Comparison of ENCODE assay signal across 17 cellular contexts in genomic region chr14:23531391-23531790, GRCh38. TPM values are rescaled to one million over a fixed set of nuclear protein-coding genes. Genes with fewer than 3 reads are reported as not detected.
DNase-seq lines count a peak whose midpoint lies in the region; TF ChIP-seq lines count a peak whose summit lies in the region.
"Had no signal": no experiment of that assay in that cellular context is flagged by ENCODE, and none has a peak within 500 bp of the region (broad histone marks: within the 10 kb centered on the region; RNA-seq: fewer than 3 reads in every experiment).

No MANE protein-coding gene starts in this region.

- H3K9ac ChIP-seq in BLaER1 (no peak overlapping the region), H9 (ENCODE audit: extremely low read depth, insufficient read length, low read length) (no peak overlapping the region)

- no peak overlapping the region for H2BK120ac ChIP-seq in H9 (ENCODE audit: low read depth, low read length, poor library complexity, severe bottlenecking)

- no peak overlapping the region for H3K4ac ChIP-seq in H9 (ENCODE audit: low read depth, low read length)

- H3K4me1 ChIP-seq in BLaER1: peaks cover 21% of the 10 kb centered on the region
- H3K4me1 ChIP-seq in H9 (ENCODE audit: insufficient read depth, low read length): peaks cover 3% of the 10 kb centered on the region; the same call in 1 of the 2 replicates

- H4K20me1 ChIP-seq in BLaER1 (no peaks in the 10 kb centered on the region), H9 (ENCODE audit: control insufficient read depth, insufficient read depth, insufficient read length) (no peaks in the 10 kb centered on the region)

- H3K18ac ChIP-seq in H9 (ENCODE audit: insufficient read length, low read depth, low read length): no peak overlapping the region

- H3K9me3 ChIP-seq in BLaER1: no peaks in the 10 kb centered on the region
- H3K9me3 ChIP-seq in H9 (ENCODE audit: control insufficient read depth, low read depth, low read length): no peaks in the 10 kb centered on the region

- peak overlapping the region; percentile 81 for H3K4me2 ChIP-seq in BLaER1
- no peak overlapping the region for H3K4me2 ChIP-seq in H9 (ENCODE audit: insufficient read depth, insufficient read length, low read length)

- no peaks in the 10 kb centered on the region for H3K23me2 ChIP-seq in H9 (ENCODE audit: insufficient read length, low read depth, low read length, poor library complexity, severe bottlenecking)

- H2AK5ac ChIP-seq in H9 (ENCODE audit: insufficient read length, low read length): no peak overlapping the region

- no peak overlapping the region; the same call in 1 of the 2 replicates for H3K14ac ChIP-seq in H9 (ENCODE audit: insufficient read depth, low read length)

- H2BK12ac ChIP-seq in H9 (ENCODE audit: insufficient read length, low read depth, low read length): no peak overlapping the region

- no peak overlapping the region for H3T11ph ChIP-seq in H9 (ENCODE audit: low read length)

- intact Hi-C loops in posterior vena cava (cut with DNase I): no loop called here

- H3K9me3 Mint-ChIP-seq in H9: no peaks in the 10 kb centered on the region
- no peaks in the 10 kb centered on the region for H3K9me3 Mint-ChIP-seq in endothelial cell (ENCODE audit: unreplicated experiment)
- H3K9me3 Mint-ChIP-seq: CD8-positive, alpha-beta T cell; IgD-negative memory B cell had no signal

- no peak overlapping the region for H2BK5ac ChIP-seq in H9 (ENCODE audit: insufficient read length, low read length)

- H3K36me3 Mint-ChIP-seq in H9 (ENCODE audit: insufficient read depth in 1 of 3, low read depth in 3 of 3) (peaks cover 55 to 69% (median 68%) of the 10 kb centered on the region in 3 experiments; a peak in 6 of 7 replicates), endothelial cell (ENCODE audit: low read depth, unreplicated experiment) (peaks cover 38% of the 10 kb centered on the region)
- H3K36me3 Mint-ChIP-seq: CD14-positive monocyte; CD8-positive, alpha-beta T cell had no signal

- H3K56ac ChIP-seq in H9 (ENCODE audit: insufficient read length, low read depth, low read length): no peak overlapping the region

- H3K23ac ChIP-seq in H9 (ENCODE audit: insufficient read length, low read depth, low read length): no peak overlapping the region

- H3K79me1 ChIP-seq in H9 (ENCODE audit: insufficient read depth, low read depth, low read length, poor library complexity, severe bottlenecking): no peaks in the 10 kb centered on the region

- no peak for TF ChIP-seq CTCF in H9 (conservative IDR thresholded peaks at IDR 0.05)
- TF ChIP-seq CTCF in endothelial cell (IDR thresholded peaks at IDR 0.05; ENCODE audit: unreplicated experiment): no peak

- H4K91ac ChIP-seq in H9 (ENCODE audit: insufficient read length, low read depth, low read length): no peak overlapping the region

- H4K8ac ChIP-seq in H9 (replicated peaks; ENCODE audit: insufficient read length, low read depth, low read length): no peak overlapping the region

- no CpG with 5 or more reads among the region's 12 CpGs for WGBS in H9 (ENCODE audit: extremely low coverage, insufficient read length, low lambda C conversion rate)

- no peak overlapping the region for H2BK15ac ChIP-seq in H9 (ENCODE audit: low read depth, low read length)

- peaks cover 46% of the 10 kb centered on the region for H3K36me3 ChIP-seq in BLaER1

- H2AFZ ChIP-seq in H9 (ENCODE audit: low read length): no peak overlapping the region

- H3K79me2 ChIP-seq in H9 (ENCODE audit: insufficient read depth, low read length): no peaks in the 10 kb centered on the region

- H3K4me3 ChIP-seq in BLaER1: no peak overlapping the region

- H3K4me3 Mint-ChIP-seq in H9 (no peak overlapping the region), endothelial cell (ENCODE audit: unreplicated experiment) (peak overlapping the region; percentile 35)
- H3K4me3 Mint-ChIP-seq: B cell; CD14-positive monocyte; CD8-positive, alpha-beta T cell; IgD-negative memory B cell had no signal

- H3K27me3 Mint-ChIP-seq in H9 (ENCODE audit: low read depth) (no peaks in the 10 kb centered on the region), endothelial cell (ENCODE audit: unreplicated experiment) (peaks cover 27% of the 10 kb centered on the region)
- H3K27me3 Mint-ChIP-seq: B cell, IgD-negative memory B cell had no signal

- H3K27ac ChIP-seq in BLaER1: peak overlapping the region; percentile 80; the same call in 1 of the 2 replicates
- H3K27ac ChIP-seq in H9 (ENCODE audit: insufficient read length, low read depth, low read length): no peak overlapping the region

- H3K4me1 Mint-ChIP-seq in H9 (peaks cover 23 to 31% of the 10 kb centered on the region in 2 experiments), endothelial cell (ENCODE audit: unreplicated experiment) (peaks cover 37% of the 10 kb centered on the region)
- H3K4me1 Mint-ChIP-seq: B cell had no signal

- H2BK20ac ChIP-seq in H9 (ENCODE audit: low read depth, low read length, poor library complexity, severe bottlenecking): no peak overlapping the region

- peak overlapping the region; percentile 7 to 77 (median 50); a peak in 5 of 7 replicates for H3K27ac Mint-ChIP-seq in H9
- H3K27ac Mint-ChIP-seq in endothelial cell (ENCODE audit: unreplicated experiment): peak overlapping the region; percentile 90
- H3K27ac Mint-ChIP-seq: B cell; CD8-positive, alpha-beta T cell; IgD-negative memory B cell had no signal

- DNase-seq in H9 (no peak), endothelial cell (ENCODE audit: low spot score) (no peak), posterior vena cava (ENCODE audit: low spot score) (peak; percentile 63), NCI-H510A (lab: John Stamatoyannopoulos, UW) (no peak), NOMO-1 (lab: John Stamatoyannopoulos, UW; ENCODE audit: unreplicated experiment in 2 of 2) (no peak), DMS79 treated with DMSO at 0.1 percent for 48 hours (lab: John Stamatoyannopoulos, UW) (no peak)
- DNase-seq: ACHN; CD8-positive, alpha-beta T cell; COR-L47; DMS153; DND-41; GDM1 had no signal

- no peak overlapping the region for H4K5ac ChIP-seq in H9 (ENCODE audit: insufficient read length, low read depth, low read length)

- H3K27me3 ChIP-seq in BLaER1 (no peaks in the 10 kb centered on the region), H9 (ENCODE audit: insufficient read depth, low read length) (no peaks in the 10 kb centered on the region)

RNA-seq across cellular contexts. Expression of gene ZFHX2, which starts 20.2 kb away (rescaled TPM):
- total RNA-seq in H9 (2021): 19.2 and 19.4 TPM in 2 replicates
- 12.7 TPM for total RNA-seq in endothelial cell (ENCODE audit: unreplicated experiment)
- total RNA-seq in posterior vena cava: 1 to 10 TPM; 2.3 to 2.4 TPM

RNA-seq across cellular contexts. Expression of gene THTPA, which starts 24.7 kb away (rescaled TPM):
- total RNA-seq in H9 (2021) (13.4 and 15.6 TPM in 2 replicates), endothelial cell (ENCODE audit: unreplicated experiment) (6.9 TPM), posterior vena cava (10 to 100 TPM; 11.6 to 19.6 TPM)

RNA-seq across cellular contexts. Expression of gene AP1G2, which starts 36.2 kb away (rescaled TPM):
- total RNA-seq in H9 (2021) (107 and 121 TPM in 2 replicates), endothelial cell (ENCODE audit: unreplicated experiment) (134 TPM), posterior vena cava (10 to 100 TPM; 31.5 to 36.5 TPM)

RNA-seq across cellular contexts. Expression of gene JPH4, which starts 47.2 kb away (rescaled TPM):
- total RNA-seq in H9 (2021) (6.7 and 6.8 TPM in 2 replicates), endothelial cell (ENCODE audit: unreplicated experiment) (0.64 TPM), posterior vena cava (1 to 10 TPM; 4.3 to 5.6 TPM)
- total RNA-seq: A172; B cell; CD8-positive, alpha-beta T cell had no signal
